ENCODE assay signal across 8 cellular contexts in genomic region chr12:56684745-56685369, GRCh38. TPM values are rescaled to one million over a fixed set of nuclear protein-coding genes. Genes with fewer than 3 reads are reported as not detected.
DNase-seq lines count a peak whose midpoint lies in the region; ATAC-seq, FAIRE-seq and TF ChIP-seq lines count a peak whose summit lies in the region.

No MANE protein-coding gene starts in this region.

- H3K27ac ChIP-seq in 22Rv1 (peak overlapping the region; percentile 100; the same call in 1 of the 2 replicates), HUES48 (ENCODE audit: low read depth, low read length) (no peak overlapping the region)

- TF ChIP-seq CTCF in 22Rv1 (IDR thresholded peaks at IDR 0.05) (no peak), bronchial epithelial cell (IDR thresholded peaks at IDR 0.05; ENCODE audit: insufficient read depth, low read length, severe bottlenecking) (no peak)

- peak overlapping the region; percentile 100 for H3K4me3 ChIP-seq in HUES48 (ENCODE audit: low read depth, low read length)
- H3K4me3 ChIP-seq in bronchial epithelial cell (ENCODE audit: low read depth, low read length) = peak overlapping the region; percentile 3
- H3K4me3 ChIP-seq in mononuclear cell (ENCODE audit: low read length) = peak overlapping the region; percentile 20

- no peak for ATAC-seq in HG03521 (IDR thresholded peaks at IDR 0.05; ENCODE audit: unreplicated experiment)

- H3K9ac ChIP-seq in HUES48 (ENCODE audit: low read depth, low read length) = no peak overlapping the region

- no peak for DNase-seq in bronchial epithelial cell (ENCODE audit: low read depth)
- no peak for DNase-seq in DMS114 treated with DMSO at 0.1 percent for 48 hours (lab: John Stamatoyannopoulos, UW; ENCODE audit: unreplicated experiment)
- no peak for DNase-seq in NCI-H69 (lab: John Stamatoyannopoulos, UW)
- DNase-seq in NCI-H187 treated with DMSO at 0.1 percent for 48 hours (lab: John Stamatoyannopoulos, UW) = no peak

- no peaks in the 10 kb centered on the region for H3K9me3 ChIP-seq in HUES48 (ENCODE audit: control insufficient read depth, insufficient read depth, low read length)
- no peaks in the 10 kb centered on the region for H3K9me3 ChIP-seq in mononuclear cell (ENCODE audit: low read depth, low read length)

- H3K4me1 ChIP-seq in HUES48 (ENCODE audit: control insufficient read depth, insufficient read depth, low read length) = peaks cover 13% of the 10 kb centered on the region
- peaks cover 80% of the 10 kb centered on the region for H3K4me1 ChIP-seq in mononuclear cell (ENCODE audit: insufficient read depth, low read length)

- peaks cover 43% of the 10 kb centered on the region for H3K36me3 ChIP-seq in HUES48 (ENCODE audit: control insufficient read depth, insufficient read depth, low read length)
- peaks cover 4% of the 10 kb centered on the region for H3K36me3 ChIP-seq in bronchial epithelial cell (ENCODE audit: control insufficient read depth, insufficient read depth, low read length)

- H3K27me3 ChIP-seq in HUES48 (ENCODE audit: control insufficient read depth, insufficient read depth, low read length) = no peaks in the 10 kb centered on the region
- H3K27me3 ChIP-seq in bronchial epithelial cell (ENCODE audit: control insufficient read depth, insufficient read depth, low read length) = no peaks in the 10 kb centered on the region
- H3K27me3 ChIP-seq in mononuclear cell (ENCODE audit: insufficient read depth, low read length) = no peaks in the 10 kb centered on the region

- FAIRE-seq in bronchial epithelial cell (lab: Jason Lieb, UNC) = no peak

RNA-seq across cellular contexts. Expression of gene PTGES3, which starts 3.2 kb away (rescaled TPM):
- total RNA-seq in bronchial epithelial cell (58.4 and 64.3 TPM in 2 replicates), mononuclear cell (78.4 TPM)

RNA-seq across cellular contexts. Expression of gene ATP5F1B, which starts 39.1 kb away (rescaled TPM):
- total RNA-seq in bronchial epithelial cell (519 and 608 TPM in 2 replicates), mononuclear cell (253 TPM)

RNA-seq across cellular contexts. Expression of gene NACA, which starts 40.2 kb away (rescaled TPM):
- 1,412 and 1,419 TPM in 2 replicates for total RNA-seq in bronchial epithelial cell
- 2,113 TPM for total RNA-seq in mononuclear cell

RNA-seq across cellular contexts. Expression of gene BAZ2A, which starts 54.7 kb away (rescaled TPM):
- total RNA-seq in bronchial epithelial cell (10.8 and 19.1 TPM in 2 replicates), mononuclear cell (156 TPM)

Comparison
In these comparisons a context has a peak if more than half of its experiments do, and no peak if none do; other contexts are left out.
1. H3K4me3 ChIP-seq: peak in every context shown above with its lines; median percentile 100 in HUES48; 20 in mononuclear cell; 3 in bronchial epithelial cell.